Comparison of ENCODE assay signal across 11 cellular contexts in genomic region chr2:237256845-237257244, GRCh38.
A peak's percentile ranks its signal among the peaks of the same experiment; 100 is the strongest.
DNase-seq lines count a peak whose midpoint lies in the region; ATAC-seq and TF ChIP-seq lines count a peak whose summit lies in the region.
"Had no signal": no experiment of that assay in that cellular context is flagged by ENCODE, and none has a peak within 500 bp of the region (broad histone marks: within the 10 kb centered on the region; RNA-seq: fewer than 3 reads in every experiment).

No MANE protein-coding gene starts in this region.

- TF ChIP-seq CTCF in fibroblast of mammary gland (conservative IDR thresholded peaks at IDR 0.05; ENCODE audit: control insufficient read depth, insufficient read depth, low read depth, low read length), result no peak
- TF ChIP-seq CTCF in osteoblast (IDR thresholded peaks at IDR 0.05; ENCODE audit: extremely low read depth, low read depth, low read length), result no peak

- H3K9me3 ChIP-seq in SJSA1 (replicated peaks), result no peaks in the 10 kb centered on the region
- no peaks in the 10 kb centered on the region for H3K9me3 ChIP-seq in osteoblast (ENCODE audit: low read depth, low read length)
- H3K9me3 ChIP-seq in aorta (ENCODE audit: control insufficient read depth, low read length), result no peaks in the 10 kb centered on the region

- WGBS in aorta, 2 donors, result 5 to 8% methylated on average over 3 of the region's 3 CpGs

- ATAC-seq in aorta (ENCODE audit: low FRiP score), result peak; percentile 81
- no peak for ATAC-seq in GM18517 (IDR thresholded peaks at IDR 0.05; ENCODE audit: unreplicated experiment)
- ATAC-seq: natural killer cell treated with Interleukin-12 subunit alpha and Interleukin-12 subunit beta and Interleukin-15 and Interleukin-18, amount 100 ng/mL, for 72 hours had no signal

- H4K20me1 ChIP-seq in osteoblast (ENCODE audit: insufficient read depth, low read length), result no peaks in the 10 kb centered on the region

- intact Hi-C loops in aorta (cut with DNase I), result loop anchor here in 1 of 2 donors (5.0 kb wide), 1 partner anchor 130 kb away; no protein-coding TSS in a partner anchor

- H3K27me3 ChIP-seq in SJSA1 (replicated peaks) (no peaks in the 10 kb centered on the region), osteoblast (ENCODE audit: insufficient read depth, low read length) (no peaks in the 10 kb centered on the region), aorta (ENCODE audit: control insufficient read depth in 1 of 2, insufficient read depth in 2 of 2, low read length in 1 of 2) (no peaks in the 10 kb centered on the region)

- H3K4me1 ChIP-seq in SJSA1 (replicated peaks) (peaks cover 64% of the 10 kb centered on the region), osteoblast (ENCODE audit: insufficient read depth, low read length) (peaks cover 70% of the 10 kb centered on the region), aorta (ENCODE audit: control insufficient read depth in 1 of 2, insufficient read depth in 2 of 2, low read length in 2 of 2) (peaks cover 0 to 4% of the 10 kb centered on the region in 2 donors)

- H3K27ac ChIP-seq in SJSA1 (peak overlapping the region; percentile 80), osteoblast (ENCODE audit: low read depth, low read length) (peak overlapping the region; percentile 88), aorta (ENCODE audit: low read depth in 1 of 2, low read length in 2 of 2) (peak overlapping the region in 1 of 2 donors; percentile 41), substantia nigra (ENCODE audit: low read depth, low read length, poor library complexity, severe bottlenecking) (no peak overlapping the region)

- H3K4me3 ChIP-seq in SJSA1, result no peak overlapping the region
- no peak overlapping the region for H3K4me3 ChIP-seq in fibroblast of mammary gland (ENCODE audit: control insufficient read depth, low read depth, low read length)
- H3K4me3 ChIP-seq in osteoblast (ENCODE audit: insufficient read depth, low read length), result no peak overlapping the region
- H3K4me3 ChIP-seq in aorta (ENCODE audit: low read length in 2 of 2), result no peak overlapping the region

- H3K79me2 ChIP-seq in osteoblast (ENCODE audit: insufficient read depth, low read length), result no peaks in the 10 kb centered on the region

- no peak overlapping the region for H3K4me2 ChIP-seq in osteoblast (ENCODE audit: insufficient read depth, low read length)

- DNase-seq in SJSA1 (ENCODE audit: low read depth in 1 of 2, low spot score in 2 of 2) (peak; percentile 66 to 68), fibroblast of mammary gland (ENCODE audit: low read depth) (peak; percentile 91), osteoblast (ENCODE audit: insufficient read length, low spot score, missing footprints) (no peak), aorta (peak in 1 of 2 donors; percentile 79), substantia nigra (lab: John Stamatoyannopoulos, UW) (no peak), NCI-H1930 (lab: John Stamatoyannopoulos, UW) (no peak)
- DNase-seq: activated CD8-positive, alpha-beta memory T cell treated with anti-CD3 and anti-CD28 coated beads, Interleukin-2, amount 50 U/mL, for 4 hours; NCI-H1105; T-helper 9 cell had no signal

- peak overlapping the region; percentile 40 for H2AFZ ChIP-seq in osteoblast (ENCODE audit: low read length)

- H3K36me3 ChIP-seq in SJSA1 (no peaks in the 10 kb centered on the region), osteoblast (ENCODE audit: insufficient read depth, low read length) (no peaks in the 10 kb centered on the region), aorta (ENCODE audit: control insufficient read depth in 1 of 2, insufficient read depth in 2 of 2, low read length in 1 of 2) (no peaks in the 10 kb centered on the region)

Comparison
In these comparisons a context has a peak if more than half of its experiments do, and no peak if none do; other contexts are left out.
1. DNase-seq: peak in SJSA1 (2 of 2) and fibroblast of mammary gland (single experiment); none in osteoblast (single experiment), substantia nigra (0 of 49) and NCI-H1930 (0 of 2).